ENCODE assay signal across 1 cellular context in the genomic region with DNA sequence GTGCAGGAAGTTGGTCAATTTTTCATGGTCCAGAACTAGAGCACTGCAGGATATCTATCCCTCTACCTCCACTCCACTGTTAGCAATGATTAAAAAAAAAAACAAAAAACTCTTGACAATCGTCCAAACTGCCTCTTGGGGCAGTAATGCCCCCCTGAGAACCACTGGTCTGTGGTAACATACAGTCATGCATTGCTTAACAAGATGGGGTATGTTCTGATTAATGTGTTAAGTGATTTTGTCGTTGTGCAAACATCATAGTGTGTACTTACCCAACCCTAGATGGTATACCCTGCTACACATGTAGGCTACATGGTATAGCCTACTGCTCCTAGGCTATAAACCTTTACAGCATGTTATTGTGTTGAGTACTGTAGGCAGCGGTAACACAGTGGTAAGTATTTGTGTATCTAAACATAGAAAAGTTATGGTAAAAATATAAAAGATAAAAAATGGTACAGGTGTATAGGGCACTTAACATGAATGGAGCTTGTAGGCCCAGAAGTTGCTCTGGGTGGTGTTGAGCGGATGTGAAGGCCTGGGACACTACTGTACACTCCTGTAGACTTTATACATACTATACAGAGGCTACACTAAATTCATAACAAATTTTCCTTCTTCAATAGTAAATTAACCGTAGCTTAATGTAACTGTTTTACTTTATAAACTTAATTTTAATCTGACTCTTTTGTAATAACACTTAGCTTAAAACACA.
TF ChIP-seq lines count a peak whose summit lies in the region.

No MANE protein-coding gene starts in this region.

TF ChIP-seq in WTC11, 78 proteins besides CTCF, POLR2A, EP300 and RAD21 (continued from another document):
- TF ChIP-seq, protein P1, sequence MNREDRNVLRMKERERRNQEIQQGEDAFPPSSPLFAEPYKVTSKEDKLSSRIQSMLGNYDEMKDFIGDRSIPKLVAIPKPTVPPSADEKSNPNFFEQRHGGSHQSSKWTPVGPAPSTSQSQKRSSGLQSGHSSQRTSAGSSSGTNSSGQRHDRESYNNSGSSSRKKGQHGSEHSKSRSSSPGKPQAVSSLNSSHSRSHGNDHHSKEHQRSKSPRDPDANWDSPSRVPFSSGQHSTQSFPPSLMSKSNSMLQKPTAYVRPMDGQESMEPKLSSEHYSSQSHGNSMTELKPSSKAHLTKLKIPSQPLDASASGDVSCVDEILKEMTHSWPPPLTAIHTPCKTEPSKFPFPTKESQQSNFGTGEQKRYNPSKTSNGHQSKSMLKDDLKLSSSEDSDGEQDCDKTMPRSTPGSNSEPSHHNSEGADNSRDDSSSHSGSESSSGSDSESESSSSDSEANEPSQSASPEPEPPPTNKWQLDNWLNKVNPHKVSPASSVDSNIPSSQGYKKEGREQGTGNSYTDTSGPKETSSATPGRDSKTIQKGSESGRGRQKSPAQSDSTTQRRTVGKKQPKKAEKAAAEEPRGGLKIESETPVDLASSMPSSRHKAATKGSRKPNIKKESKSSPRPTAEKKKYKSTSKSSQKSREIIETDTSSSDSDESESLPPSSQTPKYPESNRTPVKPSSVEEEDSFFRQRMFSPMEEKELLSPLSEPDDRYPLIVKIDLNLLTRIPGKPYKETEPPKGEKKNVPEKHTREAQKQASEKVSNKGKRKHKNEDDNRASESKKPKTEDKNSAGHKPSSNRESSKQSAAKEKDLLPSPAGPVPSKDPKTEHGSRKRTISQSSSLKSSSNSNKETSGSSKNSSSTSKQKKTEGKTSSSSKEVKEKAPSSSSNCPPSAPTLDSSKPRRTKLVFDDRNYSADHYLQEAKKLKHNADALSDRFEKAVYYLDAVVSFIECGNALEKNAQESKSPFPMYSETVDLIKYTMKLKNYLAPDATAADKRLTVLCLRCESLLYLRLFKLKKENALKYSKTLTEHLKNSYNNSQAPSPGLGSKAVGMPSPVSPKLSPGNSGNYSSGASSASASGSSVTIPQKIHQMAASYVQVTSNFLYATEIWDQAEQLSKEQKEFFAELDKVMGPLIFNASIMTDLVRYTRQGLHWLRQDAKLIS (CRISPR knock-in tag; IDR thresholded peaks at IDR 0.05; ENCODE audit: borderline replicate concordance), result no peak
- TF ChIP-seq NFE2L1 (CRISPR knock-in tag; IDR thresholded peaks at IDR 0.05), result no peak
- TF ChIP-seq, protein P2, sequence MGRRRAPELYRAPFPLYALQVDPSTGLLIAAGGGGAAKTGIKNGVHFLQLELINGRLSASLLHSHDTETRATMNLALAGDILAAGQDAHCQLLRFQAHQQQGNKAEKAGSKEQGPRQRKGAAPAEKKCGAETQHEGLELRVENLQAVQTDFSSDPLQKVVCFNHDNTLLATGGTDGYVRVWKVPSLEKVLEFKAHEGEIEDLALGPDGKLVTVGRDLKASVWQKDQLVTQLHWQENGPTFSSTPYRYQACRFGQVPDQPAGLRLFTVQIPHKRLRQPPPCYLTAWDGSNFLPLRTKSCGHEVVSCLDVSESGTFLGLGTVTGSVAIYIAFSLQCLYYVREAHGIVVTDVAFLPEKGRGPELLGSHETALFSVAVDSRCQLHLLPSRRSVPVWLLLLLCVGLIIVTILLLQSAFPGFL (CRISPR knock-in tag; IDR thresholded peaks at IDR 0.05; ENCODE audit: borderline replicate concordance), result no peak
- no peak for TF ChIP-seq FOXJ3 (CRISPR knock-in tag; IDR thresholded peaks at IDR 0.05; ENCODE audit: borderline replicate concordance)
- TF ChIP-seq OVOL2 (CRISPR knock-in tag; IDR thresholded peaks at IDR 0.05; ENCODE audit: borderline replicate concordance), result no peak
- no peak for TF ChIP-seq FOXK1 (CRISPR knock-in tag; IDR thresholded peaks at IDR 0.05)
